1 cellular context compared by ENCODE assay signal in genomic region chr12:93302331-93303229, GRCh38.
TF ChIP-seq lines count a peak whose summit lies in the region.

No MANE protein-coding gene starts in this region.

TF ChIP-seq in K562, 482 proteins besides CTCF, POLR2A, EP300 and RAD21 (continued from another document and continues in another):
- no peak for TF ChIP-seq KDM4B (IDR thresholded peaks at IDR 0.05; ENCODE audit: borderline replicate concordance in 2 of 2, low read depth in 1 of 2)
- TF ChIP-seq HOMEZ (CRISPR knock-in tag; IDR thresholded peaks at IDR 0.05), result no peak
- TF ChIP-seq MIER1 (IDR thresholded peaks at IDR 0.05; ENCODE audit: low read depth), result no peak
- no peak for TF ChIP-seq NCOA1 (IDR thresholded peaks at IDR 0.05; ENCODE audit: low read depth)
- no peak for TF ChIP-seq NR2F6 (CRISPR knock-in tag; IDR thresholded peaks at IDR 0.05)
- TF ChIP-seq KAT8 (IDR thresholded peaks at IDR 0.05; ENCODE audit: low read depth), result no peak
- no peak for TF ChIP-seq ZNF354B (CRISPR knock-in tag; IDR thresholded peaks at IDR 0.05)
- no peak for TF ChIP-seq ZKSCAN1 (IDR thresholded peaks at IDR 0.05; ENCODE audit: low read depth, low read length)
- no peak for TF ChIP-seq PPARD (CRISPR knock-in tag; IDR thresholded peaks at IDR 0.05)
- TF ChIP-seq PHF20 (IDR thresholded peaks at IDR 0.05; ENCODE audit: partially characterized antibody), result no peak
- no peak for TF ChIP-seq ZFX (CRISPR knock-in tag; IDR thresholded peaks at IDR 0.05)
- no peak for TF ChIP-seq DLX4 (CRISPR knock-in tag; IDR thresholded peaks at IDR 0.05)
- no peak for TF ChIP-seq RBBP5 (IDR thresholded peaks at IDR 0.05; ENCODE audit: borderline replicate concordance, insufficient read depth, low read length, poor library complexity, severe bottlenecking)
- no peak for TF ChIP-seq KAT2B (IDR thresholded peaks at IDR 0.05; ENCODE audit: low read depth, low read length)
- peak; percentile 76 for TF ChIP-seq PTRF (tag; IDR thresholded peaks at IDR 0.05)
- TF ChIP-seq ZC3H8 (IDR thresholded peaks at IDR 0.05), result no peak
- no peak for TF ChIP-seq MTA2 (IDR thresholded peaks at IDR 0.05; ENCODE audit: low read depth)
- TF ChIP-seq MAX (CRISPR knock-in tag; IDR thresholded peaks at IDR 0.05), result no peak
- no peak for TF ChIP-seq MTA1 (IDR thresholded peaks at IDR 0.05; ENCODE audit: borderline replicate concordance)
- no peak for TF ChIP-seq ZNF133 (CRISPR knock-in tag; IDR thresholded peaks at IDR 0.05)
- TF ChIP-seq DMBX1 (CRISPR knock-in tag; IDR thresholded peaks at IDR 0.05; ENCODE audit: borderline replicate concordance), result peak; percentile 89; the same call in 1 of the 2 replicates
- no peak for TF ChIP-seq ZNF512 (tag; IDR thresholded peaks at IDR 0.05)
- no peak for TF ChIP-seq ESRRB (CRISPR knock-in tag; IDR thresholded peaks at IDR 0.05; ENCODE audit: borderline replicate concordance)
- no peak for TF ChIP-seq ARID3A (IDR thresholded peaks at IDR 0.05; ENCODE audit: borderline replicate concordance, low read depth, low read length)
- TF ChIP-seq SMARCB1 (IDR thresholded peaks at IDR 0.05; ENCODE audit: insufficient read length, low read depth), result no peak
- TF ChIP-seq HBP1 (CRISPR knock-in tag; IDR thresholded peaks at IDR 0.05), result no peak
- TF ChIP-seq NCOA2 (IDR thresholded peaks at IDR 0.05; ENCODE audit: partially characterized antibody in 2 of 2), result peak in 1 of 2 experiments; percentile 20
- no peak for TF ChIP-seq ILF3 (IDR thresholded peaks at IDR 0.05; ENCODE audit: borderline replicate concordance)
- TF ChIP-seq KLF1 (tag; IDR thresholded peaks at IDR 0.05), result no peak
- TF ChIP-seq ZNF77 (CRISPR knock-in tag; IDR thresholded peaks at IDR 0.05), result no peak
- peak; percentile 51 for TF ChIP-seq E2F8 (IDR thresholded peaks at IDR 0.05; ENCODE audit: low read depth, partially characterized antibody)
- no peak for TF ChIP-seq NCOA4 (IDR thresholded peaks at IDR 0.05; ENCODE audit: partially characterized antibody)
- TF ChIP-seq DEAF1 (CRISPR knock-in tag; IDR thresholded peaks at IDR 0.05), result 0 out of 2 replicates have a peak, but pooled peaks have one; percentile 16
- TF ChIP-seq KDM2B (CRISPR knock-in tag; IDR thresholded peaks at IDR 0.05), result no peak
- TF ChIP-seq ZNF561 (CRISPR knock-in tag; conservative IDR thresholded peaks at IDR 0.05), result no peak
- TF ChIP-seq RBM22 (IDR thresholded peaks at IDR 0.05; ENCODE audit: low read depth, low read length, poor library complexity, severe bottlenecking), result no peak
- TF ChIP-seq PURB (CRISPR knock-in tag; IDR thresholded peaks at IDR 0.05; ENCODE audit: low read depth), result no peak
- no peak for TF ChIP-seq HOXB6 (CRISPR knock-in tag; IDR thresholded peaks at IDR 0.05; ENCODE audit: borderline replicate concordance)
- no peak for TF ChIP-seq ZKSCAN3 (CRISPR knock-in tag; IDR thresholded peaks at IDR 0.05)
- TF ChIP-seq ETV5 (CRISPR knock-in tag; IDR thresholded peaks at IDR 0.05; ENCODE audit: low read depth), result no peak
- no peak for TF ChIP-seq CHD1 (IDR thresholded peaks at IDR 0.05; ENCODE audit: low read length)
- no peak for TF ChIP-seq U2AF1 (optimal IDR thresholded peaks at IDR 0.05; ENCODE audit: low read depth, low read length)
- peak; percentile 43; the same call in 1 of the 2 replicates for TF ChIP-seq BACH1 (tag; IDR thresholded peaks at IDR 0.05)
- TF ChIP-seq ZBTB8A (IDR thresholded peaks at IDR 0.05; ENCODE audit: partially characterized antibody), result no peak
- no peak for TF ChIP-seq TBL1XR1 (IDR thresholded peaks at IDR 0.05; ENCODE audit: low read length in 2 of 2)
- no peak for TF ChIP-seq YBX1 (IDR thresholded peaks at IDR 0.05)
- no peak for TF ChIP-seq CREBBP (IDR thresholded peaks at IDR 0.05; ENCODE audit: low read depth, low read length)
- TF ChIP-seq CREM (IDR thresholded peaks at IDR 0.05; ENCODE audit: low read depth), result no peak
- no peak for TF ChIP-seq FOXJ3 (CRISPR knock-in tag; IDR thresholded peaks at IDR 0.05)
- TF ChIP-seq RBM14 (IDR thresholded peaks at IDR 0.05; ENCODE audit: borderline replicate concordance, insufficient read depth, low read depth, low read length), result no peak
- no peak for TF ChIP-seq POLR2G (IDR thresholded peaks at IDR 0.05; ENCODE audit: low read depth, low read length)
- no peak for TF ChIP-seq TAF15 (IDR thresholded peaks at IDR 0.05; ENCODE audit: low read depth, low read length)
- no peak for TF ChIP-seq ZNF253 (CRISPR knock-in tag; conservative IDR thresholded peaks at IDR 0.05)
- TF ChIP-seq CCNT2 (IDR thresholded peaks at IDR 0.05; ENCODE audit: borderline replicate concordance, extremely low read depth, insufficient read length, low read depth, low read length), result no peak
- TF ChIP-seq E2F4 (CRISPR knock-in tag; IDR thresholded peaks at IDR 0.05; ENCODE audit: low read depth), result no peak
- no peak for TF ChIP-seq NR1H2 (CRISPR knock-in tag; IDR thresholded peaks at IDR 0.05)
- TF ChIP-seq ZBTB34 (CRISPR knock-in tag; IDR thresholded peaks at IDR 0.05), result no peak
- no peak for TF ChIP-seq ZNF695 (CRISPR knock-in tag; IDR thresholded peaks at IDR 0.05)
- TF ChIP-seq ATF7 (IDR thresholded peaks at IDR 0.05), result peak; percentile 86
- TF ChIP-seq NFIX (CRISPR knock-in tag; IDR thresholded peaks at IDR 0.05; ENCODE audit: low read depth), result no peak
- TF ChIP-seq FOXK1 (CRISPR knock-in tag; IDR thresholded peaks at IDR 0.05; ENCODE audit: borderline replicate concordance), result no peak
- TF ChIP-seq SOX6 (IDR thresholded peaks at IDR 0.05), result peak; percentile 47; the same call in 1 of the 2 replicates
- TF ChIP-seq ZNF174 (CRISPR knock-in tag; IDR thresholded peaks at IDR 0.05), result no peak
- no peak for TF ChIP-seq ARID2 (IDR thresholded peaks at IDR 0.05)
- TF ChIP-seq RBFOX2 (IDR thresholded peaks at IDR 0.05; ENCODE audit: low read depth, low read length), result no peak
- no peak for TF ChIP-seq THAP7 (CRISPR knock-in tag; IDR thresholded peaks at IDR 0.05)
- no peak for TF ChIP-seq ZNF717 (CRISPR knock-in tag; IDR thresholded peaks at IDR 0.05)
